In genomic region chr5:9480499-9480898, GRCh38 we compare ENCODE assay signal across 18 cellular contexts.
"Had no signal": no experiment of that assay in that cellular context is flagged by ENCODE, and none has a peak within 500 bp of the region (broad histone marks: within the 10 kb centered on the region; RNA-seq: fewer than 3 reads in every experiment).

No MANE protein-coding gene starts in this region.

- H3K9me3 ChIP-seq: SJCRH30 had no signal

- H3K27ac ChIP-seq: SJCRH30 had no signal

- FAIRE-seq: RCC 7860 had no signal

- DNase-seq: KBM-7, MV-4-11, NCI-H1048, NCI-H1436, NCI-H1694, NCI-H187 treated with DMSO at 0.1 percent for 48 hours, NCI-H2029 treated with DMSO at 0.1 percent for 48 hours, NCI-H2171, NCI-H226, NCI-H446, NCI-H510A, NCI-H524 treated with DMSO at 0.1 percent for 48 hours, NCI-H69, NCI-H774, RPMI8226, SHP77 treated with DMSO at 0.1 percent for 48 hours, SJCRH30 had no signal

- H3K36me3 ChIP-seq: SJCRH30 had no signal

- H3K4me1 ChIP-seq: SJCRH30 had no signal

- H3K4me3 ChIP-seq: SJCRH30 had no signal

- H3K27me3 ChIP-seq: SJCRH30 had no signal
